Comparison of ENCODE assay signal across 11 cellular contexts in the genomic region with DNA sequence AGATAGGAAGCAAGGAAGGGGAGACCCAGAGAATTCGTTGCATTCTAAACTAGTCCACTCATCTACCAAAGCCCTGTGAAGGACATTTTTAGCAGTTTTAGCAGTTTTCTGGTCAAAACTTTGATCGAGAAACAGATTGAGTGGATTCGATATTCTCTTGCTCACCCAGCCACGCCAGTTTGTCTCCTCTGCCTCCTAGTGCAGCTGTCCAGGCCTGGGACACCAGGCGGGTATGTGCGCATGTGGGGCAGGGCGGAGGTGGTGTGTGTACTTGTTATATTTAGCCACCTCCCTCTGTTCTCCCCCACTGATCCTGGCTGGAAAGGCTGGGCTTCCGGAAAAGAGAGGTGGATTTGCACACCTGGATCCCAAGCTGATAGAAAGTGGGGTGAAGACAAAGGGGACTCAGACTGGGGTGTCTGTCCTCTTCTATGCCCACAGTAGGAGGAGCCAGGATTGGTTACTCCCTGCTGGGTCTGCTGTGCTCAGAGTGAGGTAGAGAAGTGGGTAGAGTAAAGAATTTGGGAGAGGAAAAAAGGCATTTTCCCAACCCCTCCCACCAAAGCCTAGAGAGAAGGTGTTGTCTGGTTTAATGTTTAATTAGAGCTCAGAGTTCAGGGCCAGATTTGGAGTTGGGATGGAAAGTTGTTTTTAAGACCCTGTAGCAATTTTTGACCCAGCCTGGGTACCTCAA. TPM values are rescaled to one million over a fixed set of nuclear protein-coding genes. Genes with fewer than 3 reads are reported as not detected.
DNase-seq lines count a peak whose midpoint lies in the region; ATAC-seq, FAIRE-seq and TF ChIP-seq lines count a peak whose summit lies in the region.
"Had no signal": no experiment of that assay in that cellular context is flagged by ENCODE, and none has a peak within 500 bp of the region (broad histone marks: within the 10 kb centered on the region; RNA-seq: fewer than 3 reads in every experiment).

No MANE protein-coding gene starts in this region.

- H3K9me3 ChIP-seq in kidney (ENCODE audit: control insufficient read depth in 1 of 2, low read length in 2 of 2) (no peaks in the 10 kb centered on the region), subcutaneous abdominal adipose tissue (ENCODE audit: control insufficient read depth in 5 of 5, low read length in 5 of 5) (no peaks in the 10 kb centered on the region)

- H3K27ac ChIP-seq in brain microvascular endothelial cell (peak overlapping the region; percentile 74), kidney (ENCODE audit: low read depth in 2 of 2, low read length in 2 of 2) (peak overlapping the region; percentile 89 to 92), subcutaneous abdominal adipose tissue (ENCODE audit: low read depth, low read length) (peak overlapping the region; percentile 97)

- H3K4me1 ChIP-seq in kidney (ENCODE audit: control insufficient read depth in 1 of 2, insufficient read depth in 1 of 2, low read depth in 1 of 2, low read length in 2 of 2) (peaks cover 45 to 48% of the 10 kb centered on the region in 2 donors), subcutaneous abdominal adipose tissue (ENCODE audit: control insufficient read depth in 5 of 5, insufficient read depth in 5 of 5, low read length in 5 of 5) (peaks cover 16 to 79% (median 72%) of the 10 kb centered on the region in 5 donors)

- peak overlapping the region; percentile 59 to 72 for H3K9ac ChIP-seq in kidney (ENCODE audit: low read length in 2 of 2)
- H3K9ac ChIP-seq in subcutaneous abdominal adipose tissue (ENCODE audit: low read length in 5 of 5) = peak overlapping the region; percentile 77 to 97 (median 89)

- H3K4me3 ChIP-seq in brain microvascular endothelial cell (ENCODE audit: low read depth, low read length) (peak overlapping the region; percentile 39), kidney (ENCODE audit: low read length in 2 of 2) (peak overlapping the region; percentile 68 to 72), subcutaneous abdominal adipose tissue (ENCODE audit: low read depth in 1 of 5, low read length in 5 of 5) (peak overlapping the region; percentile 97 to 100 (median 100))

- H3K36me3 ChIP-seq in brain microvascular endothelial cell (replicated peaks) = peaks cover 16% of the 10 kb centered on the region
- H3K36me3 ChIP-seq in kidney (ENCODE audit: control insufficient read depth in 1 of 2, insufficient read depth in 2 of 2, low read length in 2 of 2) = no peaks in the 10 kb centered on the region
- peaks cover 0 to 36% (median 27%) of the 10 kb centered on the region in 5 donors for H3K36me3 ChIP-seq in subcutaneous abdominal adipose tissue (ENCODE audit: control insufficient read depth in 5 of 5, insufficient read depth in 5 of 5, low read length in 5 of 5)

- DNase-seq in M059J (ENCODE audit: low read depth) (peak; percentile 35), brain microvascular endothelial cell (no peak), kidney (peak; percentile 89), RCC 7860 (ENCODE audit: low spot score) (no peak), cerebellar cortex (ENCODE audit: low spot score) (no peak)
- no peak for DNase-seq in stimulated activated CD8-positive, alpha-beta memory T cell treated with anti-CD3 and anti-CD28 coated beads, Interleukin-4, amount 100 ng/mL, for 48 hours
- DNase-seq: midbrain, NCI-H1092 had no signal

- H3K27me3 ChIP-seq in brain microvascular endothelial cell (replicated peaks) (no peaks in the 10 kb centered on the region), subcutaneous abdominal adipose tissue (ENCODE audit: control insufficient read depth in 5 of 5, insufficient read depth in 4 of 5, low read length in 5 of 5) (no peaks in the 10 kb centered on the region)

- ATAC-seq in HG03469 (IDR thresholded peaks at IDR 0.05; ENCODE audit: unreplicated experiment) = no peak

- intact Hi-C loops in kidney (cut with DNase I) = no loop called here

- no peak for FAIRE-seq in kidney (lab: Jason Lieb, UNC)
- no peak for FAIRE-seq in RCC 7860 (lab: Jason Lieb, UNC)
- FAIRE-seq: urothelium cell line had no signal

- TF ChIP-seq CTCF in brain microvascular endothelial cell (IDR thresholded peaks at IDR 0.05; ENCODE audit: low read depth, low read length, missing control alignments) (no peak), kidney (IDR thresholded peaks at IDR 0.05; ENCODE audit: borderline replicate concordance, extremely low read depth, insufficient read depth) (no peak)

- in situ Hi-C loops in brain microvascular endothelial cell (cut with HindIII; ENCODE audit: low pct_ligation_motif_present, low sequenced_read_pairs) = no loop called here

RNA-seq across cellular contexts. Expression of a gene that starts 3.8 kb away (rescaled TPM):
- 396 and 698 TPM in 2 replicates for total RNA-seq in M059J (2014; rRNA removed; shearing (Covaris generic))
- total RNA-seq in kidney = 384 TPM
- polyA plus RNA-seq in kidney (ENCODE audit: insufficient read depth, low read depth, low replicate concordance) = 145 TPM

RNA-seq across cellular contexts. Expression of a gene that starts 35.1 kb away (rescaled TPM):
- total RNA-seq in M059J (2014; rRNA removed; shearing (Covaris generic)) = 0.37 and 1.3 TPM in 2 replicates
- 45.9 TPM for total RNA-seq in kidney
- polyA plus RNA-seq in kidney (ENCODE audit: insufficient read depth, low read depth, low replicate concordance) = 16.4 TPM

RNA-seq across cellular contexts. Expression of a gene that starts 36.1 kb away (rescaled TPM):
- total RNA-seq in M059J (2014; rRNA removed; shearing (Covaris generic)) = 2.5 and 3.2 TPM in 2 replicates
- total RNA-seq in kidney = 1.7 TPM
- polyA plus RNA-seq in kidney (ENCODE audit: insufficient read depth, low read depth, low replicate concordance) = 1.0 TPM

RNA-seq across cellular contexts. Expression of a gene that starts 57.4 kb away (rescaled TPM):
- not detected in 2 replicates for total RNA-seq in M059J (2014; rRNA removed; shearing (Covaris generic))
- 51.4 TPM for total RNA-seq in kidney
- 73.0 TPM for polyA plus RNA-seq in kidney (ENCODE audit: insufficient read depth, low read depth, low replicate concordance)

Comparison
In these comparisons a context has a peak if more than half of its experiments do, and no peak if none do; other contexts are left out.
1. DNase-seq: peak in M059J (single experiment) and kidney (single experiment); none in brain microvascular endothelial cell (single experiment), stimulated activated CD8-positive, alpha-beta memory T cell treated with anti-CD3 and anti-CD28 coated beads, Interleukin-4, amount 100 ng/mL, for 48 hours (single experiment), RCC 7860 (single experiment) and cerebellar cortex (single experiment).
2. H3K4me3 ChIP-seq: peak in every context shown above with its lines; median percentile 100 in subcutaneous abdominal adipose tissue; 70 in kidney; 39 in brain microvascular endothelial cell.
3. RNA of a gene that starts 35.1 kb away (total RNA-seq): 45.9 TPM in kidney (single experiment); 0.37 to 1.3 TPM in M059J; every median in the first group is over 10 times any median in the second.
4. Peak in every context shown above with its lines, with median percentiles within 50 percentile points of each other: H3K27ac ChIP-seq.